19 cellular contexts compared by ENCODE assay signal in genomic region chr6:152330984-152331383, GRCh38.
DNase-seq lines count a peak whose midpoint lies in the region; ATAC-seq and TF ChIP-seq lines count a peak whose summit lies in the region.
"Had no signal": no experiment of that assay in that cellular context is flagged by ENCODE, and none has a peak within 500 bp of the region (broad histone marks: within the 10 kb centered on the region; RNA-seq: fewer than 3 reads in every experiment).

No MANE protein-coding gene starts in this region.

- H4K20me1 ChIP-seq in mammary epithelial cell (ENCODE audit: insufficient read depth, low read length) (no peaks in the 10 kb centered on the region), neural progenitor cell (ENCODE audit: low read depth) (no peaks in the 10 kb centered on the region)

- H3K9me3 ChIP-seq in mammary epithelial cell (replicated peaks; ENCODE audit: insufficient read depth, low read length) (no peaks in the 10 kb centered on the region), neural progenitor cell (ENCODE audit: low read depth) (no peaks in the 10 kb centered on the region)
- H3K9me3 ChIP-seq: A549, Caco-2 had no signal

- no peak overlapping the region for H3K27ac ChIP-seq in mammary epithelial cell (ENCODE audit: insufficient read depth, low read depth, low read length)
- no peak overlapping the region for H3K27ac ChIP-seq in neural progenitor cell
- H3K27ac ChIP-seq: 22Rv1, A549, C4-2B, HL-60 had no signal

- H3K4me1 ChIP-seq in mammary epithelial cell (ENCODE audit: insufficient read depth, low read length) (no peaks in the 10 kb centered on the region), neural progenitor cell (no peaks in the 10 kb centered on the region)
- H3K4me1 ChIP-seq: A549 had no signal

- no peaks in the 10 kb centered on the region for H3K9me3 Mint-ChIP-seq in neural progenitor cell
- H3K9me3 Mint-ChIP-seq: CD4-positive, alpha-beta T cell; H9 had no signal

- no peak overlapping the region for H2AFZ ChIP-seq in mammary epithelial cell (ENCODE audit: low read depth, low read length)
- H2AFZ ChIP-seq in neural progenitor cell (replicated peaks), result peak overlapping the region; percentile 1

- H3K36me3 Mint-ChIP-seq in neural progenitor cell, result peaks cover 19% of the 10 kb centered on the region

- no peak overlapping the region for H3K27ac Mint-ChIP-seq in neural progenitor cell
- H3K27ac Mint-ChIP-seq: CD4-positive, alpha-beta T cell; H9 had no signal

- whole genome bisulfite sequencing in mammary epithelial cell (ENCODE audit: low coverage, missing lambda C conversion rate), result 68% methylated on average over 7 of the region's 7 CpGs

- CTCF ChIA-PET in mammary epithelial cell (lab: Charles Lee; ENCODE audit: low non-redundant PET), result no interaction called here

- H3K36me3 ChIP-seq in mammary epithelial cell (ENCODE audit: insufficient read depth, low read length), result no peaks in the 10 kb centered on the region
- no peaks in the 10 kb centered on the region for H3K36me3 ChIP-seq in neural progenitor cell

- ATAC-seq in GM18907 (IDR thresholded peaks at IDR 0.05; ENCODE audit: unreplicated experiment), result no peak

- H3K27me3 ChIP-seq in mammary epithelial cell (ENCODE audit: insufficient read depth, low read length), result no peaks in the 10 kb centered on the region
- H3K27me3 ChIP-seq in neural progenitor cell, result no peaks in the 10 kb centered on the region

- H3K4me3 ChIP-seq in mammary epithelial cell (replicated peaks in 1 of 3; ENCODE audit: insufficient read depth in 1 of 3, low read depth in 2 of 3, low read length in 3 of 3), result no peak overlapping the region
- H3K4me3 ChIP-seq in epithelial cell of esophagus (ENCODE audit: low read length), result no peak overlapping the region
- no peak overlapping the region for H3K4me3 ChIP-seq in neural progenitor cell
- H3K4me3 ChIP-seq: A549 had no signal

- intact Hi-C loops in mammary epithelial cell (cut with micrococcal nuclease), result loop anchor here (10.0 kb wide), 1 partner anchor 566 kb away; no protein-coding TSS in a partner anchor

- in situ Hi-C loops in mammary epithelial cell (cut with MboI; ENCODE audit: low sequenced_read_pairs in 2 of 2), result no loop called here

- no peak for TF ChIP-seq CTCF in mammary epithelial cell (conservative IDR thresholded peaks at IDR 0.05 in 1 of 2, IDR thresholded peaks at IDR 0.05 in 1 of 2; ENCODE audit: extremely low read depth in 1 of 2, insufficient read depth in 1 of 2, low read depth in 1 of 2, low read length in 2 of 2)
- TF ChIP-seq CTCF in epithelial cell of esophagus (IDR thresholded peaks at IDR 0.05; ENCODE audit: insufficient read depth, low read depth, low read length, missing control alignments), result no peak
- no peak for TF ChIP-seq CTCF in neural progenitor cell (IDR thresholded peaks at IDR 0.05)

- H3F3A ChIP-seq in neural progenitor cell (ENCODE audit: low read depth), result no peaks in the 10 kb centered on the region

- dilution Hi-C loops in mammary epithelial cell (cut with HindIII; ENCODE audit: low sequenced_read_pairs), result no loop called here

- no peak overlapping the region for H3K4me3 Mint-ChIP-seq in neural progenitor cell
- H3K4me3 Mint-ChIP-seq: CD4-positive, alpha-beta T cell; H9 had no signal

- DNase-seq in DMS 273 (lab: John Stamatoyannopoulos, UW; ENCODE audit: unreplicated experiment) (peak; percentile 32), DMS 273 treated with DMSO at 0.1 percent for 48 hours (lab: John Stamatoyannopoulos, UW) (no peak), mammary epithelial cell (peak; percentile 11), epithelial cell of esophagus (ENCODE audit: low read depth) (peak; percentile 56), neural progenitor cell (ENCODE audit: low spot score) (no peak)
- DNase-seq in activated effector memory CD4-positive, alpha-beta T cell treated with Interleukin-2 at 50 U/mL for 16 hours, result no peak
- DNase-seq: AML-193; Caco-2; CD4-positive, alpha-beta T cell; DMS79 treated with DMSO at 0.1 percent for 48 hours; GF-D8; GOT3; H9; IMR-90 had no signal

- no peaks in the 10 kb centered on the region for H3K27me3 Mint-ChIP-seq in neural progenitor cell (ENCODE audit: insufficient read depth, low read depth)
- H3K27me3 Mint-ChIP-seq: CD4-positive, alpha-beta T cell had no signal

- H3K9ac ChIP-seq in mammary epithelial cell (ENCODE audit: insufficient read depth, low read length), result no peak overlapping the region
- no peak overlapping the region for H3K9ac ChIP-seq in neural progenitor cell

- BruUV-seq in mammary epithelial cell (replicated peaks; lab: Mats Ljungman, UMichigan), result no TSS peak

- H3K4me1 Mint-ChIP-seq in neural progenitor cell, result no peaks in the 10 kb centered on the region
- H3K4me1 Mint-ChIP-seq: H9 had no signal

- no peak overlapping the region for H3K4me2 ChIP-seq in mammary epithelial cell (ENCODE audit: insufficient read depth, low read depth, low read length)
- no peak overlapping the region for H3K4me2 ChIP-seq in neural progenitor cell
- H3K4me2 ChIP-seq: A549 had no signal

- no peaks in the 10 kb centered on the region for H3K79me2 ChIP-seq in mammary epithelial cell (ENCODE audit: insufficient read depth, low read length)
- H3K79me2 ChIP-seq in neural progenitor cell (ENCODE audit: low read depth), result no peaks in the 10 kb centered on the region

Comparison
In these comparisons a context has a peak if more than half of its experiments do, and no peak if none do; other contexts are left out.
1. DNase-seq: peak in DMS 273 (single experiment), mammary epithelial cell (single experiment) and epithelial cell of esophagus (single experiment); none in DMS 273 treated with DMSO at 0.1 percent for 48 hours (single experiment), neural progenitor cell (single experiment) and activated effector memory CD4-positive, alpha-beta T cell treated with Interleukin-2 at 50 U/mL for 16 hours (single experiment).